11 cellular contexts compared by ENCODE assay signal in the genomic region with DNA sequence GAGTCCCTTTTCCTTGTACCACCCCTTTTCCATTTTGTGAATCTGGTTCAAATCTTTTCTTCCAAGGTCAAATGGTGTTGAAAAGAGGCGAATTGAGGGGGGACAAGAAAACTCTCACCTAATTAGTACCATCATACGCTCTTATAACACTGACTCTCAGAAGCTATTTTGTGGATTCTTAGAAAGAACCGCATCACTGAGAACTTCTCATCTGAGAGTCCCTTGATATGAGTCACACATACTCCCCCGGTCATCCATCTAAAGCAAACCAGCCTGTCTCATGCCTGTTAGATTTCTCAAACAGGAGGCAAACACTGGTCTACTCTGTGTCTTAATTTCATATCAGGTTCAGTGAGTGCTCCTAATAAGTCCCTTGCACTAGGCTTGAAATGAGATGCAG.
DNase-seq lines count a peak whose midpoint lies in the region; ATAC-seq, FAIRE-seq and TF ChIP-seq lines count a peak whose summit lies in the region.
"Had no signal": no experiment of that assay in that cellular context is flagged by ENCODE, and none has a peak within 500 bp of the region (broad histone marks: within the 10 kb centered on the region; RNA-seq: fewer than 3 reads in every experiment).

No MANE protein-coding gene starts in this region.

- H3K79me2 ChIP-seq in H1 (ENCODE audit: control insufficient read depth in 1 of 2, insufficient read depth in 2 of 2, low read length in 2 of 2), result no peaks in the 10 kb centered on the region

- no peak overlapping the region for H4K5ac ChIP-seq in H1 (ENCODE audit: insufficient read length, low read depth, low read length)

- peak; percentile 75 for ATAC-seq in GM21381 (IDR thresholded peaks at IDR 0.05; ENCODE audit: unreplicated experiment)
- peak; percentile 78 for ATAC-seq in HG03439 (IDR thresholded peaks at IDR 0.05; ENCODE audit: unreplicated experiment)

- H3K36me3 ChIP-seq in H1 (ENCODE audit: control insufficient read depth in 2 of 4, insufficient read depth in 4 of 4, low read length in 3 of 4), result no peaks in the 10 kb centered on the region
- H3K36me3 ChIP-seq: thoracic aorta had no signal

- H3K9ac ChIP-seq in H1 (replicated peaks in 1 of 4; ENCODE audit: extremely low read depth in 1 of 4, low read depth in 3 of 4, low read length in 3 of 4), result no peak overlapping the region

- H4K20me1 ChIP-seq in H1 (replicated peaks in 1 of 2; ENCODE audit: control insufficient read depth in 1 of 2, insufficient read depth in 2 of 2, low read length in 2 of 2), result no peaks in the 10 kb centered on the region

- TF ChIP-seq EP300 in H1 (IDR thresholded peaks at IDR 0.05; ENCODE audit: borderline replicate concordance in 1 of 2, low read depth in 2 of 2, low read length in 2 of 2), result no peak

- no peaks in the 10 kb centered on the region for H3K79me1 ChIP-seq in H1 (ENCODE audit: low read depth, low read length)

- no peak overlapping the region for H2BK5ac ChIP-seq in H1 (ENCODE audit: low read depth, low read length)

- no peak overlapping the region for H2BK20ac ChIP-seq in H1 (ENCODE audit: low read length)

- H2AK5ac ChIP-seq in H1 (ENCODE audit: low read depth, low read length), result no peak overlapping the region

- no peak for TF ChIP-seq POLR2A in H1 (IDR thresholded peaks at IDR 0.05; ENCODE audit: control extremely low read depth in 1 of 2, low read depth in 2 of 2, low read length in 2 of 2)

- DNase-seq in DMS53 (lab: John Stamatoyannopoulos, UW) (peak; percentile 44), H1 (ENCODE audit: low read depth in 1 of 2, low spot score in 2 of 2) (no peak), epidermal melanocyte (ENCODE audit: insufficient read length, low spot score) (no peak), NCI-H2171 (lab: John Stamatoyannopoulos, UW) (no peak), pons (ENCODE audit: low spot score) (no peak), iPS-NIHi11 (ENCODE audit: low spot score) (no peak)
- DNase-seq: activated CD4-positive, CD25-positive, alpha-beta regulatory T cell; effector CD4-positive, alpha-beta T cell had no signal

- H3K9me3 ChIP-seq in H1 (ENCODE audit: insufficient read depth in 2 of 2, low read depth in 1 of 2, low read length in 1 of 2), result no peaks in the 10 kb centered on the region
- H3K9me3 ChIP-seq: thoracic aorta had no signal

- no peak overlapping the region for H3K14ac ChIP-seq in H1 (ENCODE audit: insufficient read length)

- H3K4me1 ChIP-seq in H1 (replicated peaks in 1 of 4; ENCODE audit: control insufficient read depth in 3 of 4, insufficient read depth in 4 of 4, low read length in 3 of 4), result peaks cover 0 to 7% (median 3%) of the 10 kb centered on the region in 4 experiments; a peak in 1 of 7 replicates

- no peak for TF ChIP-seq CTCF in H1 (IDR thresholded peaks at IDR 0.05; ENCODE audit: control extremely low read depth in 1 of 3, insufficient read depth in 1 of 3, low read depth in 1 of 3, low read length in 3 of 3)

- H3K56ac ChIP-seq in H1 (replicated peaks; ENCODE audit: insufficient read length, low read depth, low read length), result no peak overlapping the region

- TF ChIP-seq RAD21 in H1 (IDR thresholded peaks at IDR 0.05 in 1 of 2, conservative IDR thresholded peaks at IDR 0.05 in 1 of 2; ENCODE audit: low read depth in 2 of 2, low read length in 2 of 2), result no peak

- H3K23ac ChIP-seq in H1 (ENCODE audit: insufficient read length), result no peak overlapping the region

- WGBS in H1 (ENCODE audit: extremely low coverage in 1 of 2, insufficient coverage in 1 of 2, insufficient read length in 1 of 2, insufficient replicate concordance in 2 of 2, low coverage in 1 of 2, low lambda C conversion rate in 2 of 2, missing lambda C conversion rate in 1 of 2), 2 experiments, result 85% methylated on average over 4 of the region's 4 CpGs; no CpG with 5 or more reads in 1 of the 2 experiments

- peak overlapping the region; percentile 31; the same call in 1 of the 2 replicates for H2AFZ ChIP-seq in H1 (ENCODE audit: low read length)

- H3K4ac ChIP-seq in H1 (replicated peaks; ENCODE audit: insufficient read length, low read depth, low read length), result no peak overlapping the region

- no peak overlapping the region for H3K4me2 ChIP-seq in H1 (ENCODE audit: insufficient read depth in 1 of 2, low read depth in 2 of 2, low read length in 2 of 2)

- H3K23me2 ChIP-seq in H1 (ENCODE audit: low read depth, low read length), result no peaks in the 10 kb centered on the region

- CTCF ChIA-PET in H1 (lab: Charles Lee; ENCODE audit: partially characterized antibody), result no interaction called here

- POLR2A ChIA-PET in H1 (lab: Charles Lee; ENCODE audit: partially characterized antibody), result no interaction called here

- H3K27me3 ChIP-seq in H1 (replicated peaks in 1 of 4; ENCODE audit: control insufficient read depth in 3 of 4, extremely low read depth in 1 of 4, insufficient read depth in 3 of 4, low read length in 3 of 4), result no peaks in the 10 kb centered on the region

- H2BK12ac ChIP-seq in H1 (ENCODE audit: low read depth, low read length), result no peak overlapping the region

- H4K91ac ChIP-seq in H1 (replicated peaks; ENCODE audit: insufficient read length, low read length), result no peak overlapping the region

- no peak for FAIRE-seq in H1 (lab: Jason Lieb, UNC)

- no peak overlapping the region for H3K4me3 ChIP-seq in H1 (ENCODE audit: extremely low read depth in 1 of 4, insufficient read depth in 2 of 4, low read depth in 3 of 4, low read length in 4 of 4)
- H3K4me3 ChIP-seq: thoracic aorta had no signal

- H3K27ac ChIP-seq in H1 (ENCODE audit: low read depth, low read length), result no peak overlapping the region
- H3K27ac ChIP-seq: thoracic aorta had no signal

- no peak overlapping the region for H2BK15ac ChIP-seq in H1 (ENCODE audit: low read length)

- H4K8ac ChIP-seq in H1 (ENCODE audit: extremely low read depth, insufficient read depth, low read length), result no peak overlapping the region

- H3K18ac ChIP-seq in H1 (ENCODE audit: extremely low read depth, low read length), result no peak overlapping the region

- H2BK120ac ChIP-seq in H1 (replicated peaks; ENCODE audit: low read depth, low read length), result no peak overlapping the region

TF ChIP-seq in H1, 55 proteins besides CTCF, POLR2A, EP300 and RAD21:
- TF ChIP-seq NANOG (IDR thresholded peaks at IDR 0.05; ENCODE audit: insufficient read depth, low read depth, low read length, poor library complexity, severe bottlenecking) (no peak), CBX5 (IDR thresholded peaks at IDR 0.05; ENCODE audit: low read depth, low read length) (no peak), SP4 (IDR thresholded peaks at IDR 0.05; ENCODE audit: low read length) (no peak), BACH1 (IDR thresholded peaks at IDR 0.05; ENCODE audit: low read length) (no peak), ATF3 (IDR thresholded peaks at IDR 0.05; ENCODE audit: insufficient read depth, low read depth, low read length) (no peak)
TF ChIP-seq in H1: peak in this region for 0.
